In the genomic region with DNA sequence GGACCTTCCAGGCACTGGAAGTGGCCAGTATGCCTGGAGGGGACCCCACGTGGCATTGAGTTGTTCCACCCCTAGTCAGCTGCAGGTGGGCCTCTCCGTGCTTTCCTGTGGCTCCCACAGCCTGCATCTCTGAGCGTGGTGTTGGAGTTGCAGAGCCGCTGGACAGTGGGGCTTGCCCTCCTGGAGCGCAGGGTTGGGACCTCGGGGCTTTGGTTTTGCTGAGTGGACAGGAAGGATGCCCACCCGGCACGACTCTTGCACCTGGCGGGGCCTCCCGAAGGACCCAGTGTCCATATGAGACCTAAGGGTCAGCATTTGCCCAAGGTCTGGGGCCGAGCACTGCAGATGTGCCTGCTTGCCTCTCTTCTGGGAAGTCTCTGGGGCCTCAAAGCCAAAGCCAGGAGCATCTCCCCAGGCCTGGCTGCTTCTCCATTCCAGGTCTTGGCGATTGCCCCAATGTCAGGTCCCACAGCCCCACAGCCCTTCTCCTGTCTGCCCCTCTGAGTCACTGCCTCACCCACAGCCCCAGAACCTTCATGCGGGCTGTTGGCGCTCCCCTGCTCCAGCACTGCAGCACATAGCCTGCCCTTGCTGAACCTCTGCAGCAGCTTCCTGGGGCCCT, we compare ENCODE assay signal across 1 cellular context.
A peak's percentile ranks its signal among the peaks of the same experiment; 100 is the strongest.
TF ChIP-seq lines count a peak whose summit lies in the region.

No MANE protein-coding gene starts in this region.

TF ChIP-seq in HEK293, 187 proteins besides CTCF, POLR2A, EP300 and RAD21 (continued from another document):
- peak; percentile 14; the same call in 1 of the 2 replicates for TF ChIP-seq ZBTB8A (tag by site-specific recombination; IDR thresholded peaks at IDR 0.05)
- TF ChIP-seq ZNF391 (tag by site-specific recombination; IDR thresholded peaks at IDR 0.05; ENCODE audit: borderline replicate concordance, low read depth), result no peak
- 0 out of 2 replicates have a peak, but pooled peaks have one; percentile 25 for TF ChIP-seq SP7 (tag by site-specific recombination; IDR thresholded peaks at IDR 0.05)
- peak; percentile 30; the same call in 1 of the 2 replicates for TF ChIP-seq ZNF394 (tag by site-specific recombination; IDR thresholded peaks at IDR 0.05; ENCODE audit: borderline replicate concordance)
- TF ChIP-seq ZBTB20 (tag by site-specific recombination; IDR thresholded peaks at IDR 0.05), result peak; percentile 90
- TF ChIP-seq ZNF157 (tag by site-specific recombination; IDR thresholded peaks at IDR 0.05), result no peak
- TF ChIP-seq ZNF596 (tag by site-specific recombination; IDR thresholded peaks at IDR 0.05), result no peak
- no peak for TF ChIP-seq ZNF112 (tag by site-specific recombination; IDR thresholded peaks at IDR 0.05)
- TF ChIP-seq ZBTB7A (tag by site-specific recombination; IDR thresholded peaks at IDR 0.05; ENCODE audit: low read depth), result no peak
- no peak for TF ChIP-seq ZNF501 (tag by site-specific recombination; IDR thresholded peaks at IDR 0.05)
- TF ChIP-seq, protein P1, sequence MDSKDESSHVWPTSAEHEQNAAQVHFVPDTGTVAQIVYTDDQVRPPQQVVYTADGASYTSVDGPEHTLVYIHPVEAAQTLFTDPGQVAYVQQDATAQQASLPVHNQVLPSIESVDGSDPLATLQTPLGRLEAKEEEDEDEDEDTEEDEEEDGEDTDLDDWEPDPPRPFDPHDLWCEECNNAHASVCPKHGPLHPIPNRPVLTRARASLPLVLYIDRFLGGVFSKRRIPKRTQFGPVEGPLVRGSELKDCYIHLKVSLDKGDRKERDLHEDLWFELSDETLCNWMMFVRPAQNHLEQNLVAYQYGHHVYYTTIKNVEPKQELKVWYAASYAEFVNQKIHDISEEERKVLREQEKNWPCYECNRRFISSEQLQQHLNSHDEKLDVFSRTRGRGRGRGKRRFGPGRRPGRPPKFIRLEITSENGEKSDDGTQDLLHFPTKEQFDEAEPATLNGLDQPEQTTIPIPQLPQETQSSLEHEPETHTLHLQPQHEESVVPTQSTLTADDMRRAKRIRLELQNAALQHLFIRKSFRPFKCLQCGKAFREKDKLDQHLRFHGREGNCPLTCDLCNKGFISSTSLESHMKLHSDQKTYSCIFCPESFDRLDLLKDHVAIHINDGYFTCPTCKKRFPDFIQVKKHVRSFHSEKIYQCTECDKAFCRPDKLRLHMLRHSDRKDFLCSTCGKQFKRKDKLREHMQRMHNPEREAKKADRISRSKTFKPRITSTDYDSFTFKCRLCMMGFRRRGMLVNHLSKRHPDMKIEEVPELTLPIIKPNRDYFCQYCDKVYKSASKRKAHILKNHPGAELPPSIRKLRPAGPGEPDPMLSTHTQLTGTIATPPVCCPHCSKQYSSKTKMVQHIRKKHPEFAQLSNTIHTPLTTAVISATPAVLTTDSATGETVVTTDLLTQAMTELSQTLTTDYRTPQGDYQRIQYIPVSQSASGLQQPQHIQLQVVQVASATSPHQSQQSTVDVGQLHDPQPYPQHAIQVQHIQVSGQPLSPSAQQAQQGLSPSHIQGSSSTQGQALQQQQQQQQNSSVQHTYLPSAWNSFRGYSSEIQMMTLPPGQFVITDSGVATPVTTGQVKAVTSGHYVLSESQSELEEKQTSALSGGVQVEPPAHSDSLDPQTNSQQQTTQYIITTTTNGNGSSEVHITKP (tag by site-specific recombination; IDR thresholded peaks at IDR 0.05), result 0 out of 2 replicates have a peak, but pooled peaks have one; percentile 37
- 0 out of 2 replicates have a peak, but pooled peaks have one; percentile 8 for TF ChIP-seq GLIS2 (tag by site-specific recombination; IDR thresholded peaks at IDR 0.05)
